8 cellular contexts compared by ENCODE assay signal in genomic region chr11:70272009-70272408, GRCh38. TPM values are rescaled to one million over a fixed set of nuclear protein-coding genes. Genes with fewer than 3 reads are reported as not detected.
DNase-seq lines count a peak whose midpoint lies in the region; ATAC-seq and TF ChIP-seq lines count a peak whose summit lies in the region.

No MANE protein-coding gene starts in this region.

- no peak for TF ChIP-seq CTCF in OCI-LY7 (conservative IDR thresholded peaks at IDR 0.05; ENCODE audit: low read length)
- no peak for TF ChIP-seq CTCF in endodermal cell (conservative IDR thresholded peaks at IDR 0.05)
- no peak for TF ChIP-seq CTCF in osteoblast (IDR thresholded peaks at IDR 0.05; ENCODE audit: extremely low read depth, low read depth, low read length)
- no peak for TF ChIP-seq CTCF in ascending aorta (IDR thresholded peaks at IDR 0.05)

- H3K9ac ChIP-seq in GM23248 (0 out of 2 replicates have a peak overlapping the region, but pooled peaks have one; percentile 10), endodermal cell (ENCODE audit: extremely low read depth, low read length, poor library complexity, severe bottlenecking) (peak overlapping the region; percentile 57)

- H3K4me2 ChIP-seq in GM23248 (ENCODE audit: unreplicated experiment) (peak overlapping the region; percentile 7), OCI-LY7 (ENCODE audit: low read length) (peak overlapping the region; percentile 91), osteoblast (ENCODE audit: insufficient read depth, low read length) (peak overlapping the region; percentile 95)

- CTCF ChIA-PET in OCI-LY7 (lab: Charles Lee; ENCODE audit: unreplicated experiment), result no interaction called here

- H4K20me1 ChIP-seq in GM23248 (ENCODE audit: insufficient read depth) (no peaks in the 10 kb centered on the region), OCI-LY7 (ENCODE audit: insufficient read depth, low read length) (no peaks in the 10 kb centered on the region; the same call in 1 of the 2 replicates), osteoblast (ENCODE audit: insufficient read depth, low read length) (peaks cover 35% of the 10 kb centered on the region)

- no peak overlapping the region for H3K27ac ChIP-seq in GM23248
- H3K27ac ChIP-seq in OCI-LY7 (ENCODE audit: low read depth, low read length, poor library complexity, severe bottlenecking), result no peak overlapping the region
- H3K27ac ChIP-seq in endodermal cell (ENCODE audit: low read depth, low read length), result no peak overlapping the region
- H3K27ac ChIP-seq in osteoblast (ENCODE audit: low read depth, low read length), result peak overlapping the region; percentile 15
- no peak overlapping the region for H3K27ac ChIP-seq in ascending aorta

- no peaks in the 10 kb centered on the region for H3F3A ChIP-seq in GM23248 (ENCODE audit: insufficient read depth)

- peaks cover 13% of the 10 kb centered on the region; the same call in 1 of the 2 replicates for H3K36me3 ChIP-seq in GM23248 (ENCODE audit: low read depth)
- peaks cover 45% of the 10 kb centered on the region for H3K36me3 ChIP-seq in OCI-LY7 (ENCODE audit: insufficient read depth, low read length)
- peaks cover 51% of the 10 kb centered on the region for H3K36me3 ChIP-seq in endodermal cell (ENCODE audit: control insufficient read depth, insufficient read depth, low read length)
- peaks cover 39% of the 10 kb centered on the region for H3K36me3 ChIP-seq in osteoblast (ENCODE audit: insufficient read depth, low read length)
- peaks cover 9 to 17% of the 10 kb centered on the region in 2 donors for H3K36me3 ChIP-seq in ascending aorta

- H3K4me1 ChIP-seq in GM23248 (ENCODE audit: insufficient read depth) (peaks cover 9% of the 10 kb centered on the region; the same call in 1 of the 2 replicates), OCI-LY7 (ENCODE audit: insufficient read depth, low read length, poor library complexity, severe bottlenecking) (peaks cover 11% of the 10 kb centered on the region), endodermal cell (ENCODE audit: control insufficient read depth, insufficient read depth, low read length) (peaks cover 2% of the 10 kb centered on the region), osteoblast (ENCODE audit: insufficient read depth, low read length) (peaks cover 11% of the 10 kb centered on the region), ascending aorta (peaks cover 5 to 15% of the 10 kb centered on the region in 2 donors)

- peak overlapping the region; percentile 87 for H3K4me3 Mint-ChIP-seq in endodermal cell

- peak overlapping the region; percentile 18 for H3K27ac Mint-ChIP-seq in endodermal cell

- POLR2A ChIA-PET in OCI-LY7 (lab: Charles Lee), result interaction anchor here (0.6 kb wide), 1 partner anchor 13 kb away, joined by 4 read pairs; no protein-coding TSS in a partner anchor

- H3K4me3 ChIP-seq in GM23248 (peak overlapping the region; percentile 92), OCI-LY7 (ENCODE audit: low read depth, low read length, poor library complexity, severe bottlenecking) (peak overlapping the region; percentile 94), endodermal cell (ENCODE audit: low read length) (peak overlapping the region; percentile 90), osteoblast (ENCODE audit: insufficient read depth, low read length) (peak overlapping the region; percentile 37), ascending aorta (peak overlapping the region in 1 of 2 donors; percentile 88)

- 82 to 85% methylated on average over 7 of the region's 7 CpGs for WGBS in GM23248 (ENCODE audit: low coverage in 1 of 2, low lambda C conversion rate in 2 of 2, missing lambda C conversion rate in 2 of 2), 2 experiments
- WGBS in endodermal cell (ENCODE audit: insufficient coverage in 1 of 2, insufficient read length in 1 of 2), 2 experiments, result 80% methylated on average over 6 to 7 of the region's 7 CpGs

- H3K36me3 Mint-ChIP-seq in endodermal cell (ENCODE audit: low read depth), result peaks cover 49% of the 10 kb centered on the region

- H3K79me2 ChIP-seq in GM23248 (ENCODE audit: insufficient read depth) (peaks cover 60% of the 10 kb centered on the region), OCI-LY7 (ENCODE audit: insufficient read depth, low read depth, low read length) (peaks cover 31% of the 10 kb centered on the region; the same call in 1 of the 2 replicates), osteoblast (ENCODE audit: insufficient read depth, low read length) (peaks cover 62% of the 10 kb centered on the region)

- H3K27me3 ChIP-seq in GM23248 (replicated peaks; ENCODE audit: insufficient read depth), result 0 out of 2 replicates have a peak, but pooled peaks cover 8% of the 10 kb centered on the region
- H3K27me3 ChIP-seq in endodermal cell (ENCODE audit: control insufficient read depth, insufficient read depth, low read length, poor library complexity, severe bottlenecking), result no peaks in the 10 kb centered on the region
- H3K27me3 ChIP-seq in osteoblast (ENCODE audit: insufficient read depth, low read length), result peaks cover 13% of the 10 kb centered on the region
- H3K27me3 ChIP-seq in ascending aorta, result no peaks in the 10 kb centered on the region

- in situ Hi-C loops in GM23248 (cut with MboI), result no loop called here

- H3K27me3 Mint-ChIP-seq in endodermal cell (ENCODE audit: insufficient read depth), result no peaks in the 10 kb centered on the region

- DNase-seq in GM23248 (no peak), OCI-LY7 (ENCODE audit: low spot score) (no peak), endodermal cell (no peak), osteoblast (ENCODE audit: insufficient read length, low spot score, missing footprints) (no peak), ascending aorta (ENCODE audit: low spot score in 2 of 2) (no peak)
- no peak for DNase-seq in stimulated activated CD4-positive, alpha-beta T cell treated with anti-CD3 and anti-CD28 coated beads, Interleukin-4, amount 100 ng/mL, for 4 hours

- ATAC-seq in HG03025 (IDR thresholded peaks at IDR 0.05; ENCODE audit: low FRiP score, unreplicated experiment), result no peak
- no peak for ATAC-seq in GM21737 (IDR thresholded peaks at IDR 0.05; ENCODE audit: unreplicated experiment)

- H2AFZ ChIP-seq in GM23248, result no peak overlapping the region
- no peak overlapping the region for H2AFZ ChIP-seq in OCI-LY7 (ENCODE audit: low read length)
- no peak overlapping the region for H2AFZ ChIP-seq in osteoblast (ENCODE audit: low read length)

- no peaks in the 10 kb centered on the region for H3K9me3 Mint-ChIP-seq in endodermal cell

- H3K9me3 ChIP-seq in GM23248 (ENCODE audit: low read depth), result no peaks in the 10 kb centered on the region
- no peaks in the 10 kb centered on the region for H3K9me3 ChIP-seq in OCI-LY7 (ENCODE audit: low read length)
- no peaks in the 10 kb centered on the region for H3K9me3 ChIP-seq in endodermal cell (ENCODE audit: control insufficient read depth, low read length)
- H3K9me3 ChIP-seq in osteoblast (ENCODE audit: low read depth, low read length), result no peaks in the 10 kb centered on the region
- no peaks in the 10 kb centered on the region for H3K9me3 ChIP-seq in ascending aorta

- H3K4me1 Mint-ChIP-seq in endodermal cell, result peaks cover 33% of the 10 kb centered on the region

- H3K9me2 ChIP-seq in GM23248 (ENCODE audit: insufficient read depth), result no peaks in the 10 kb centered on the region
- no peaks in the 10 kb centered on the region for H3K9me2 ChIP-seq in OCI-LY7 (ENCODE audit: insufficient read depth, low read length)

- intact Hi-C loops in OCI-LY7 (cut with micrococcal nuclease; ENCODE audit: unreplicated experiment), result no loop called here
- intact Hi-C loops in ascending aorta (cut with DNase I), result no loop called here

- no TSS peak for BruUV-seq in OCI-LY7 (replicated peaks; lab: Mats Ljungman, UMichigan)

RNA-seq across cellular contexts. Expression of gene PPFIA1, which starts 1.5 kb away (rescaled TPM):
- total RNA-seq in GM23248 (2014; rRNA removed; shearing (Covaris generic)), result 30.2 and 36.9 TPM in 2 replicates
- 19.9 and 22.8 TPM in 2 replicates for polyA plus RNA-seq in GM23248 (2016; fragmentation: Nextera tagmentation; extraction: Ambion mirVana)
- 30.9 and 34.6 TPM in 2 replicates for total RNA-seq in OCI-LY7 (2014; rRNA removed; shearing (Covaris generic))
- total RNA-seq in OCI-LY7 (2022) (53.9 and 54.4 TPM in 2 replicates), endodermal cell (100 to 1,000 TPM; 105 to 118 TPM), osteoblast (93.7 and 110 TPM in 2 replicates), ascending aorta (29.3 TPM)
- 47.1 TPM for polyA plus RNA-seq in endodermal cell (2013, experiment 1 of 2)
- polyA plus RNA-seq in endodermal cell (2013, experiment 2 of 2), result 42.1 TPM

Comparison
In these comparisons a context has a peak if more than half of its experiments do, and no peak if none do; other contexts are left out.
1. H3K4me2 ChIP-seq: peak in every context shown above with its lines; median percentile 95 in osteoblast; 91 in OCI-LY7; 7 in GM23248.